In genomic region chr20:51784299-51784698, GRCh38 we compare ENCODE assay signal across 29 cellular contexts. TPM values are rescaled to one million over a fixed set of nuclear protein-coding genes. Genes with fewer than 3 reads are reported as not detected.
"Had no signal": no experiment of that assay in that cellular context is flagged by ENCODE, and none has a peak within 500 bp of the region (broad histone marks: within the 10 kb centered on the region; RNA-seq: fewer than 3 reads in every experiment).

No MANE protein-coding gene starts in this region.

- DNase-seq: hypothalamus; kidney; left colon; left lung; lower lobe of right lung; mammary epithelial cell; mesenchymal stem cell; naive B cell; natural killer cell; nucleus accumbens; pancreas; retina; right cardiac atrium; sigmoid colon; small intestine; spleen; stimulated activated CD4-positive, alpha-beta T cell treated with anti-CD3 and anti-CD28 coated beads, Interleukin-4, amount 100 ng/mL, for 24 hours; stimulated activated naive CD4-positive, alpha-beta T cell; tibial artery; trophoblast cell; upper lobe of right lung had no signal

- H3K9me3 Mint-ChIP-seq: immature natural killer cell; natural killer cell; stimulated activated effector memory CD8-positive, alpha-beta T cell treated with anti-CD3 and anti-CD28 coated beads, Interleukin-12 subunit alpha, Interleukin-12 subunit beta, amount 100 ng/mL, for 72 hours; stimulated activated naive CD8-positive, alpha-beta T cell treated with anti-CD3 and anti-CD28 coated beads, Interleukin-15, Interleukin-2, amounts not matched to agents 100 ng/mL and 50 ng/mL, for 24 hours had no signal

- FAIRE-seq: islet of Langerhans, kidney, pancreas, small intestine, urothelium cell line had no signal

- H3K27me3 ChIP-seq: left lung, pancreas, sigmoid colon, spleen, suprapubic skin, tibial artery, upper lobe of right lung had no signal

- H3K4me3 ChIP-seq: left lung, lower lobe of right lung, pancreas, prostate gland, sigmoid colon, spleen, suprapubic skin, thoracic aorta, tibial artery, upper lobe of right lung had no signal

- H3K36me3 Mint-ChIP-seq: immature natural killer cell; naive B cell; natural killer cell; stimulated activated effector memory CD8-positive, alpha-beta T cell treated with anti-CD3 and anti-CD28 coated beads, Interleukin-12 subunit alpha, Interleukin-12 subunit beta, amount 100 ng/mL, for 72 hours had no signal

- H3K4me1 Mint-ChIP-seq: naive B cell; natural killer cell; stimulated activated effector memory CD8-positive, alpha-beta T cell treated with anti-CD3 and anti-CD28 coated beads, Interleukin-12 subunit alpha, Interleukin-12 subunit beta, amount 100 ng/mL, for 72 hours had no signal

- H3K36me3 ChIP-seq: left lung, lower lobe of right lung, pancreas, prostate gland, sigmoid colon, spleen, suprapubic skin, thoracic aorta, tibial artery, upper lobe of right lung had no signal

- H3K4me1 ChIP-seq: left lung, lower lobe of right lung, pancreas, prostate gland, sigmoid colon, spleen, suprapubic skin, tibial artery, upper lobe of right lung had no signal

- H3K9me3 ChIP-seq: lower lobe of right lung, pancreas, prostate gland, suprapubic skin, upper lobe of right lung had no signal

- H3K27ac Mint-ChIP-seq: immature natural killer cell; natural killer cell; stimulated activated effector memory CD8-positive, alpha-beta T cell treated with anti-CD3 and anti-CD28 coated beads, Interleukin-12 subunit alpha, Interleukin-12 subunit beta, amount 100 ng/mL, for 72 hours; stimulated activated naive CD8-positive, alpha-beta T cell treated with anti-CD3 and anti-CD28 coated beads, Interleukin-15, Interleukin-2, amounts not matched to agents 100 ng/mL and 50 ng/mL, for 24 hours had no signal

- H3K27ac ChIP-seq: left lung, lower lobe of right lung, pancreas, prostate gland, sigmoid colon, spleen, suprapubic skin, thoracic aorta, tibial artery, upper lobe of right lung had no signal

- ATAC-seq: left colon; left lung; lower lobe of right lung; pancreas; right cardiac atrium; stimulated activated effector memory CD8-positive, alpha-beta T cell treated with anti-CD3 and anti-CD28 coated beads, Interleukin-12 subunit alpha, Interleukin-12 subunit beta, amount 100 ng/mL, for 72 hours; upper lobe of right lung had no signal

- H3K4me3 Mint-ChIP-seq: immature natural killer cell; naive B cell; natural killer cell; stimulated activated effector memory CD8-positive, alpha-beta T cell treated with anti-CD3 and anti-CD28 coated beads, Interleukin-12 subunit alpha, Interleukin-12 subunit beta, amount 100 ng/mL, for 72 hours; stimulated activated naive CD8-positive, alpha-beta T cell treated with anti-CD3 and anti-CD28 coated beads, Interleukin-15, Interleukin-2, amounts not matched to agents 100 ng/mL and 50 ng/mL, for 24 hours had no signal

RNA-seq across cellular contexts. Expression of gene SALL4, which starts 18.0 kb away (rescaled TPM):
- total RNA-seq: right cardiac atrium, thoracic aorta had no signal
- polyA plus RNA-seq: mammary epithelial cell had no signal
